In genomic region chr14:21084396-21084795, GRCh38 we compare ENCODE assay signal across 2 cellular contexts.
TF ChIP-seq lines count a peak whose summit lies in the region.

No MANE protein-coding gene starts in this region.

TF ChIP-seq in SK-N-SH, 30 proteins besides CTCF, POLR2A, EP300 and RAD21 (continued from another document):
- TF ChIP-seq ZBTB33 (IDR thresholded peaks at IDR 0.05; ENCODE audit: borderline replicate concordance, low read depth), result no peak
- TF ChIP-seq SIN3A (IDR thresholded peaks at IDR 0.05; ENCODE audit: borderline replicate concordance, low read depth, low read length), result no peak
TF ChIP-seq in SK-N-SH: peak in this region for 0.

TF ChIP-seq in SK-N-SH treated with all-trans-retinoic acid at 6 μM for 48 hours, 23 proteins besides CTCF, POLR2A, EP300 and RAD21 (continued from another document):
- TF ChIP-seq POU6F1 (CRISPR knock-in tag; IDR thresholded peaks at IDR 0.05; ENCODE audit: borderline replicate concordance, low read depth) (no peak), ISL1 (CRISPR knock-in tag; IDR thresholded peaks at IDR 0.05) (no peak), OSR1 (CRISPR knock-in tag; IDR thresholded peaks at IDR 0.05) (no peak), PPARA (CRISPR knock-in tag; IDR thresholded peaks at IDR 0.05; ENCODE audit: borderline replicate concordance) (no peak), ZFP3 (CRISPR knock-in tag; IDR thresholded peaks at IDR 0.05) (no peak), ARNTL (CRISPR knock-in tag; IDR thresholded peaks at IDR 0.05; ENCODE audit: borderline replicate concordance, low read depth) (no peak)
